9 cellular contexts compared by ENCODE assay signal in the genomic region with DNA sequence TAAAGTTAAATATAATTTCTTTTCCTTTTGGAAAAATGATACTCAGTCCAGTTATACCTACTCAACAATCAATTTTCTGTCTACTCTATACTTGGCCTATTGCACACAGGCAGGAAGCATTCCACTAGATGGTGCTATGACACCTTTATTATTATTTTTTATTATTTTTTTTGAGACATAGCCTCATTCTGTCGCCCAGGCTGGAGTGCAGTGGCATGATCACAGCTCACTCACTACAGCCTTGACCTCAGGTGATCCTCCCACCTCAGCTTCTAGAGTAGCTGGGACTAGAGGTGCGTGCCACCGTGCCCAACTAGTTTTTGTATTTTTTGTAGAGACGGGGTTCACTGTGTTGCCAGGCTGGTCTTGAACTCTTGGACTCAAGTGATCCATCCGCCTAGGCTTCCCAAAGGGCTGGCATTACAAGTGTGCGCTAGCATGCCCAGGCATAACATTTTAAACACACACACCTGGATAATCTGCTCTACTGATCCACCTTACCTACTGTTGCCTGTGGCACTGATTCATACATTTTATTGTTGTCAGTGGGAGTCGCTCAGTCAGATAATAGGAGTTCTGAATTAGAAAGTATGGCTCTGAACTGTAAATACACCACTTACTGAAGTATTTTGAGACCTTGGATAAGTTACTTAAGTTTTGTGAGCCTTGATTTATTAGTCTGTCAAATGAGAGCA. TPM values are rescaled to one million over a fixed set of nuclear protein-coding genes. Genes with fewer than 3 reads are reported as not detected.
DNase-seq lines count a peak whose midpoint lies in the region; ATAC-seq and TF ChIP-seq lines count a peak whose summit lies in the region.
"Had no signal": no experiment of that assay in that cellular context is flagged by ENCODE, and none has a peak within 500 bp of the region (broad histone marks: within the 10 kb centered on the region; RNA-seq: fewer than 3 reads in every experiment).

No MANE protein-coding gene starts in this region.

- H3K27ac Mint-ChIP-seq in neural progenitor cell = no peak overlapping the region

- ATAC-seq in GM21447 (IDR thresholded peaks at IDR 0.05; ENCODE audit: unreplicated experiment) (no peak), HG02981 (IDR thresholded peaks at IDR 0.05; ENCODE audit: unreplicated experiment) (no peak)

- no peak overlapping the region for H2AFZ ChIP-seq in neural progenitor cell (replicated peaks)

- H3K4me3 Mint-ChIP-seq in neural progenitor cell = no peak overlapping the region

- H3K9ac ChIP-seq in neural progenitor cell = no peak overlapping the region

- H3K79me2 ChIP-seq in neural progenitor cell (ENCODE audit: low read depth) = no peaks in the 10 kb centered on the region

- no peaks in the 10 kb centered on the region for H3K27me3 ChIP-seq in neural progenitor cell

- no peaks in the 10 kb centered on the region for H3K27me3 Mint-ChIP-seq in neural progenitor cell (ENCODE audit: insufficient read depth, low read depth)

- no peaks in the 10 kb centered on the region for H3K9me3 Mint-ChIP-seq in neural progenitor cell

- H3F3A ChIP-seq in neural progenitor cell (ENCODE audit: low read depth) = no peaks in the 10 kb centered on the region

- no peaks in the 10 kb centered on the region for H4K20me1 ChIP-seq in neural progenitor cell (ENCODE audit: low read depth)

- H3K36me3 ChIP-seq in neural progenitor cell = no peaks in the 10 kb centered on the region

- no peaks in the 10 kb centered on the region for H3K4me1 Mint-ChIP-seq in neural progenitor cell

- no peak overlapping the region for H3K27ac ChIP-seq in neural progenitor cell

- H3K9me3 ChIP-seq in neural progenitor cell (ENCODE audit: low read depth) = no peaks in the 10 kb centered on the region

- TF ChIP-seq CTCF in cardiac fibroblast (IDR thresholded peaks at IDR 0.05; ENCODE audit: low read depth, low read length) (peak; percentile 50), neural progenitor cell (IDR thresholded peaks at IDR 0.05) (peak; percentile 49)

- no peak overlapping the region for H3K4me2 ChIP-seq in neural progenitor cell

- no peak overlapping the region for H3K4me3 ChIP-seq in cardiac fibroblast (replicated peaks in 1 of 2; ENCODE audit: low read depth in 2 of 2, low read length in 2 of 2)
- H3K4me3 ChIP-seq in neural progenitor cell = no peak overlapping the region

- DNase-seq in NCI-H524 (lab: John Stamatoyannopoulos, UW) = peak; percentile 9 to 30
- DNase-seq in NCI-H524 treated with DMSO at 0.1 percent for 48 hours (lab: John Stamatoyannopoulos, UW) = no peak
- DNase-seq in NCI-H2171 (lab: John Stamatoyannopoulos, UW) = peak; percentile 35
- DNase-seq in cardiac fibroblast (ENCODE audit: low read depth in 2 of 2) = peak; percentile 31 to 50
- DNase-seq in neural progenitor cell (ENCODE audit: low spot score) = no peak
- DNase-seq in AG20443 (ENCODE audit: low spot score) = no peak
- DNase-seq: foreskin melanocyte had no signal

- no peaks in the 10 kb centered on the region for H3K4me1 ChIP-seq in neural progenitor cell

- H3K36me3 Mint-ChIP-seq in neural progenitor cell = peaks cover 20% of the 10 kb centered on the region

RNA-seq across cellular contexts. Expression of a gene that starts 56.2 kb away (rescaled TPM):
- total RNA-seq in neural progenitor cell (ENCODE audit: low replicate concordance) = 43.8 and 76.2 TPM in 2 replicates

Comparison
In these comparisons a context has a peak if more than half of its experiments do, and no peak if none do; other contexts are left out.
1. DNase-seq: peak in NCI-H524 (2 of 2), NCI-H2171 (single experiment) and cardiac fibroblast (2 of 2); none in NCI-H524 treated with DMSO at 0.1 percent for 48 hours (single experiment), neural progenitor cell (single experiment) and AG20443 (single experiment).